Comparison of ENCODE assay signal across 2 cellular contexts in the genomic region with DNA sequence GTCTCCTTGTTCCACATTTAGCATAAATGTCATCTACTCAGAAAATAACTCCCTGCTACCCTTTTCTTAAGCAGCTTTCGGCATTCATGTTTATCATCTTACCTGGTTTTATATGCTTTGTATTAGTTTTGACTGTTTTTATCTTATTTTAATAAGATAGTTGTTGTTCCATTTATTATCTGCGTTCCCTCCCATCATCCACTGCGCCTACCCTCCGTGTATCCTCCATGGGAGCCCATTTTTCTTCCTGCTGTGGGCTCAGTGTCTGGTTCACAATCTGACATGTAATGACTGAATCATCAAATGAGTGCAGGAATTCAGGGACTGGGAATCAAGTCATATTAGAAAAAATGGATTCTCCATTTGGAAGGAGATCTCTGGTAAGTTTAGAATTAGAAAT. TPM values are rescaled to one million over a fixed set of nuclear protein-coding genes. Genes with fewer than 3 reads are reported as not detected.
"Had no signal": no experiment of that assay in that cellular context is flagged by ENCODE, and none has a peak within 500 bp of the region (broad histone marks: within the 10 kb centered on the region; RNA-seq: fewer than 3 reads in every experiment).

No MANE protein-coding gene starts in this region.

RNA-seq across cellular contexts. Expression of a gene that starts 2.3 kb away (rescaled TPM):
- total RNA-seq: G401, GM12878 had no signal
- polyA plus RNA-seq: GM12878 had no signal
